ENCODE assay signal across 8 cellular contexts in the genomic region with DNA sequence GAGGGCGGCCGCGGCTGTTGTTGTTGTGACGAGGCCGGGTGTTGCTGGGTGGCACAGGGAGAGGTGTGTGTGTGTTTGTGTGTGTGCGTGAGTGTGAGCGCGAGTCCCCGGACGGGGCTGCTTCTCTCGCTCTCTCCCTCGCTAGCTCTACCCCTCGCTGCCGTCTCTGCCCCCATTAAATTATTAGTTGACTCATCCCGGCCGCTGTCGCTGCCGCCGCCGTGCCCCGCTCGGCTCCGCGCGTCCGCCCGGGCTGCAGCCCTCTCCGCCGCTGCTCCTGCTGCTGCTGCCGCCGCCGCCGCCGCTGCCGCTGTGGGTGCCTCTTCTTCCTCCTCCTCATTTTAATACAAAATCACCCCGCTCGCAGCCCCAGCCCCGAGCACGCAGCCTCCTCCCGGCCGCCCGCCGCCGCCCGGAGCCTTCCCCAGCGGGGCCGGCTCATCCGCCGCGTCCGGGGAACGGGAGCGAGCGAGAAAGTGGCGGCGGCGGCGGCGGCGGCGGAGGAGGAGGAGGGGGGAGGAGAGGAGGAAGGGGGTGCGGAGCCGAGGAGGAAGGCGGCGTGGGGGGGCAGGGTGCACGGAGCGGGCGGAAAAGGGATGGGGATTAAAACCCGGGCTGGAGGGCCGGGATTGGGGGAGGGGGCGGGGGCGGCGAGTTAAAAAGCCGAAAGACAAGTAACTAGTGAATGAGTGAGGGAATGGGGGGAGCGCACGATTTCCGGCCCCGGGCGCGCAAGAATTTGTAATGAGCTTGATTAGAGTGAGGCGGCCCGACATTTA. TPM values are rescaled to one million over a fixed set of nuclear protein-coding genes. Genes with fewer than 3 reads are reported as not detected.
DNase-seq lines count a peak whose midpoint lies in the region; ATAC-seq, FAIRE-seq and TF ChIP-seq lines count a peak whose summit lies in the region.

A gene (minus strand): TSS at position 478 of the 779 bp plus-strand sequence. CDS start 4,372 bp downstream, outside the sequence.

- ATAC-seq in GM21526 (IDR thresholded peaks at IDR 0.05; ENCODE audit: low FRiP score, unreplicated experiment): peak; percentile 50

- no peak for TF ChIP-seq CTCF in left ventricle myocardium inferior (IDR thresholded peaks at IDR 0.05; ENCODE audit: borderline replicate concordance)
- TF ChIP-seq CTCF in progenitor cell of endocrine pancreas (IDR thresholded peaks at IDR 0.05; ENCODE audit: unreplicated experiment): no peak

- intact Hi-C loops in left ventricle myocardium inferior (cut with micrococcal nuclease): no loop called here

- H3K4me3 ChIP-seq in CD8-positive, alpha-beta memory T cell (ENCODE audit: low read length): peak within 1 kb of the TSS; percentile 80
- H3K4me3 ChIP-seq in left ventricle myocardium inferior: peak within 1 kb of the TSS; percentile 91

- peaks cover 0 to 28% (median 8%) of the 10 kb centered on the region in 3 donors for H3K36me3 Mint-ChIP-seq in CD8-positive, alpha-beta memory T cell
- peaks cover 7% of the 10 kb centered on the region for H3K36me3 Mint-ChIP-seq in progenitor cell of endocrine pancreas (ENCODE audit: insufficient read depth)

- no peak for FAIRE-seq in HTR-8/SVneo (lab: Jason Lieb, UNC)

- peaks cover 53% of the 10 kb centered on the region for H3K4me1 ChIP-seq in CD8-positive, alpha-beta memory T cell (ENCODE audit: insufficient read depth, low read length)
- peaks cover 51% of the 10 kb centered on the region for H3K4me1 ChIP-seq in left ventricle myocardium inferior

- no peaks in the 10 kb centered on the region for H3K27me3 ChIP-seq in CD8-positive, alpha-beta memory T cell (ENCODE audit: insufficient read depth, low read length, poor library complexity, severe bottlenecking)
- no peaks in the 10 kb centered on the region for H3K27me3 ChIP-seq in left ventricle myocardium inferior (ENCODE audit: low read depth)

- H3K27me3 Mint-ChIP-seq in CD8-positive, alpha-beta memory T cell: peaks cover 0 to 4% of the 10 kb centered on the region in 2 donors
- H3K27me3 Mint-ChIP-seq in progenitor cell of endocrine pancreas: no peaks in the 10 kb centered on the region

- CTCF ChIA-PET in CD8-positive, alpha-beta memory T cell (lab: Charles Lee): interaction anchor here (1.1 kb wide), 1 partner anchor 31 kb away, joined by 3 read pairs; no protein-coding TSS in a partner anchor

- POLR2A ChIA-PET in CD8-positive, alpha-beta memory T cell (lab: Charles Lee): interaction anchor here (0.6 to 2.5 kb wide), 6 partner anchors 13 to 342 kb away, joined by 3 to 14 read pairs (median 4); no protein-coding TSS in a partner anchor

- H3K9me3 Mint-ChIP-seq in CD8-positive, alpha-beta memory T cell: no peaks in the 10 kb centered on the region
- no peaks in the 10 kb centered on the region for H3K9me3 Mint-ChIP-seq in progenitor cell of endocrine pancreas (ENCODE audit: low read depth)

- H3K27ac Mint-ChIP-seq in CD8-positive, alpha-beta memory T cell: peak within 1 kb of the TSS; percentile 87 to 99 (median 96)
- H3K27ac Mint-ChIP-seq in progenitor cell of endocrine pancreas: peak within 1 kb of the TSS; percentile 98

- peak within 1 kb of the TSS; percentile 87 to 99 (median 93) for H3K4me3 Mint-ChIP-seq in CD8-positive, alpha-beta memory T cell
- H3K4me3 Mint-ChIP-seq in progenitor cell of endocrine pancreas (ENCODE audit: low read depth): peak within 1 kb of the TSS; percentile 85

- in situ Hi-C loops in KBM-7 (cut with MboI; ENCODE audit: low pct_unique_long_range_greater_than_20kb, low sequenced_read_pairs): loop anchor here (25.0 kb wide), 1 partner anchor 337 kb away; no protein-coding TSS in a partner anchor

- peak; percentile 49 to 77 (median 66) for DNase-seq in CD8-positive, alpha-beta memory T cell
- peak; percentile 73 for DNase-seq in KBM-7
- DNase-seq in T-helper 1 cell: peak; percentile 42 to 68 (median 58)
- peak; percentile 89 for DNase-seq in left ventricle myocardium inferior
- peak; percentile 75 for DNase-seq in progenitor cell of endocrine pancreas (ENCODE audit: low spot score, unreplicated experiment)
- no peak for DNase-seq in HTR-8/SVneo (ENCODE audit: insufficient read length, low spot score)

- no peaks in the 10 kb centered on the region for H3K36me3 ChIP-seq in CD8-positive, alpha-beta memory T cell (ENCODE audit: insufficient read depth, low read length)
- peaks cover 7% of the 10 kb centered on the region for H3K36me3 ChIP-seq in left ventricle myocardium inferior

- H3K27ac ChIP-seq in CD8-positive, alpha-beta memory T cell (ENCODE audit: low read depth, low read length): peak within 1 kb of the TSS; percentile 58
- H3K27ac ChIP-seq in angular gyrus (ENCODE audit: low read depth, low read length) (peak within 1 kb of the TSS; percentile 86), left ventricle myocardium inferior (replicated peaks) (peak within 1 kb of the TSS; percentile 96)

- no peaks in the 10 kb centered on the region for H3K9me3 ChIP-seq in CD8-positive, alpha-beta memory T cell (ENCODE audit: low read length)
- no peaks in the 10 kb centered on the region for H3K9me3 ChIP-seq in left ventricle myocardium inferior (replicated peaks)

- H3K4me1 Mint-ChIP-seq in CD8-positive, alpha-beta memory T cell: peaks cover 68 to 84% (median 78%) of the 10 kb centered on the region in 3 donors
- H3K4me1 Mint-ChIP-seq in progenitor cell of endocrine pancreas (ENCODE audit: low read depth): peaks cover 28% of the 10 kb centered on the region

RNA-seq across cellular contexts. Expression of the gene that starts here (rescaled TPM):
- total RNA-seq in CD8-positive, alpha-beta memory T cell: 100 to 1,000 TPM; 158 to 163 TPM
- 89.6 TPM for polyA plus RNA-seq in CD8-positive, alpha-beta memory T cell
- total RNA-seq in left ventricle myocardium inferior: 44.3 TPM
- total RNA-seq in progenitor cell of endocrine pancreas: 58.3 and 65.6 TPM in 2 replicates
